ENCODE assay signal across 8 cellular contexts in genomic region chr3:149657796-149658443, GRCh38. TPM values are rescaled to one million over a fixed set of nuclear protein-coding genes. Genes with fewer than 3 reads are reported as not detected.
DNase-seq lines count a peak whose midpoint lies in the region; ATAC-seq and TF ChIP-seq lines count a peak whose summit lies in the region.

Gene WWTR1, minus strand, starts transcription at chr3:149658025. Its CDS starts 719 bp downstream, at chr3:149657306.

- TF ChIP-seq CTCF in cardiac fibroblast (IDR thresholded peaks at IDR 0.05; ENCODE audit: low read depth, low read length), result no peak

- peaks cover 3% of the 10 kb centered on the region for H3K36me3 ChIP-seq in iPS-18a (ENCODE audit: control insufficient read depth, low read depth, low read length)

- peaks cover 20% of the 10 kb centered on the region for H3K27me3 ChIP-seq in iPS-18a (ENCODE audit: control insufficient read depth, insufficient read depth, low read length)

- H3K4me1 ChIP-seq in iPS-18a (ENCODE audit: control insufficient read depth, low read depth, low read length), result peaks cover 44% of the 10 kb centered on the region

- peak within 1 kb of the TSS; percentile 92 for H3K9ac ChIP-seq in iPS-18a (ENCODE audit: low read length)

- ATAC-seq in GM19467 (IDR thresholded peaks at IDR 0.05; ENCODE audit: unreplicated experiment) (peak; percentile 56), HG03521 (IDR thresholded peaks at IDR 0.05; ENCODE audit: unreplicated experiment) (peak; percentile 54), sciatic nerve (peak; percentile 92)

- peak within 1 kb of the TSS; percentile 80 to 91 for H3K4me3 ChIP-seq in cardiac fibroblast (replicated peaks in 1 of 2; ENCODE audit: low read depth in 2 of 2, low read length in 2 of 2)
- peak within 1 kb of the TSS; percentile 90 for H3K4me3 ChIP-seq in iPS-18a (ENCODE audit: low read length)

- peak; percentile 95 for DNase-seq in DMS 273 treated with DMSO at 0.1 percent for 48 hours (lab: John Stamatoyannopoulos, UW)
- peak; percentile 93 for DNase-seq in SW480 (ENCODE audit: low spot score)
- peak; percentile 95 to 97 for DNase-seq in cardiac fibroblast (ENCODE audit: low read depth in 2 of 2)
- DNase-seq in sciatic nerve (ENCODE audit: low spot score), result peak; percentile 97
- no peak for DNase-seq in NCI-H2227 (lab: John Stamatoyannopoulos, UW; ENCODE audit: unreplicated experiment)

- H3K9me3 ChIP-seq in iPS-18a (ENCODE audit: control insufficient read depth, low read depth, low read length), result no peaks in the 10 kb centered on the region

- intact Hi-C loops in sciatic nerve (cut with DNase I), result loop anchor here (5.0 kb wide), 1 partner anchor 126 kb away; no protein-coding TSS in a partner anchor

- peak within 1 kb of the TSS; percentile 93 for H3K27ac ChIP-seq in iPS-18a (ENCODE audit: low read length)

RNA-seq across cellular contexts. Expression of gene WWTR1, which starts in this region (rescaled TPM):
- 143 TPM for total RNA-seq in sciatic nerve
